31 cellular contexts compared by ENCODE assay signal in the genomic region with DNA sequence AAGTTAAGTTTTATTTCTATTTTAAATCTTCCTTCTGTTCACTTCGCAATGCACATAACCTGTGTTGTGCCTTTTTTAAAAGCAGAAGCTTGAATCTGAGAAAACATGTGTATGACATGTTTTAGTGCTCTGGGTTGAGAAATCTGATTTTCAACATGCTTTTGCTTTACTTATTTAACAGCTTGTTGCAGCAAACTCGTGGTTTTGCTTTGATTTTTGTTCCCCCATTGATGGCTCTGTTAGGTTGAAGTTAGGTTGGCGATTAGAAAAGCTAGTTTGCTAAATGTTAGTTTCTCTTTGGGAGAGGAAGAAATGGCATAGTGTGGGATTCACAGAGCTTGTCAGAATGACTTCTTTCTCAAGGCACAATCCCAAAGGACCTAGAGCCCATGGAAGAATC.
DNase-seq lines count a peak whose midpoint lies in the region; ATAC-seq, FAIRE-seq and TF ChIP-seq lines count a peak whose summit lies in the region.
"Had no signal": no experiment of that assay in that cellular context is flagged by ENCODE, and none has a peak within 500 bp of the region (broad histone marks: within the 10 kb centered on the region; RNA-seq: fewer than 3 reads in every experiment).

No MANE protein-coding gene starts in this region.

- peaks cover 37% of the 10 kb centered on the region for H3K4me1 ChIP-seq in GM23248 (ENCODE audit: insufficient read depth)
- H3K4me1 ChIP-seq in astrocyte (ENCODE audit: insufficient read depth, low read length) = peaks cover 53% of the 10 kb centered on the region
- no peaks in the 10 kb centered on the region for H3K4me1 ChIP-seq in naive thymus-derived CD4-positive, alpha-beta T cell (ENCODE audit: control insufficient read depth in 2 of 2, insufficient read depth in 2 of 2, low read length in 2 of 2)
- H3K4me1 ChIP-seq: colonic mucosa had no signal

- H3K27me3 ChIP-seq in GM23248 (replicated peaks; ENCODE audit: insufficient read depth) = no peaks in the 10 kb centered on the region
- no peaks in the 10 kb centered on the region for H3K27me3 ChIP-seq in astrocyte (ENCODE audit: insufficient read depth, low read length)
- H3K27me3 ChIP-seq in naive thymus-derived CD4-positive, alpha-beta T cell (ENCODE audit: control insufficient read depth in 2 of 2, insufficient read depth in 2 of 2, low read length in 2 of 2) = no peaks in the 10 kb centered on the region
- H3K27me3 ChIP-seq: colonic mucosa, foreskin keratinocyte, neutrophil had no signal

- no peaks in the 10 kb centered on the region for H3K9me2 ChIP-seq in GM23248 (ENCODE audit: insufficient read depth)

- peak overlapping the region; percentile 21 for H3K4me2 ChIP-seq in GM23248 (ENCODE audit: unreplicated experiment)
- H3K4me2 ChIP-seq in astrocyte (ENCODE audit: low read length) = peak overlapping the region; percentile 14

- no peak overlapping the region for H3K4me3 Mint-ChIP-seq in astrocyte (ENCODE audit: unreplicated experiment)
- H3K4me3 Mint-ChIP-seq in naive thymus-derived CD4-positive, alpha-beta T cell = no peak overlapping the region
- no peak overlapping the region for H3K4me3 Mint-ChIP-seq in MCF 10A (ENCODE audit: unreplicated experiment)
- H3K4me3 Mint-ChIP-seq: type B pancreatic cell had no signal

- peaks cover 52% of the 10 kb centered on the region for H3K4me1 Mint-ChIP-seq in astrocyte (ENCODE audit: low read depth, unreplicated experiment)
- H3K4me1 Mint-ChIP-seq in naive thymus-derived CD4-positive, alpha-beta T cell = peaks cover 5 to 33% (median 20%) of the 10 kb centered on the region in 7 donors
- peaks cover 23% of the 10 kb centered on the region for H3K4me1 Mint-ChIP-seq in MCF 10A (ENCODE audit: insufficient read depth, unreplicated experiment)

- H3K36me3 ChIP-seq in GM23248 (ENCODE audit: low read depth) (no peaks in the 10 kb centered on the region), astrocyte (ENCODE audit: insufficient read depth, low read length) (peaks cover 4% of the 10 kb centered on the region)
- H3K36me3 ChIP-seq in naive thymus-derived CD4-positive, alpha-beta T cell (ENCODE audit: control insufficient read depth in 2 of 3, insufficient read depth in 3 of 3, low read length in 3 of 3) = peaks cover 0 to 49% (median 4%) of the 10 kb centered on the region in 3 experiments

- H3K9me3 Mint-ChIP-seq in astrocyte (ENCODE audit: unreplicated experiment) (no peaks in the 10 kb centered on the region), MCF 10A (ENCODE audit: unreplicated experiment) (no peaks in the 10 kb centered on the region)
- no peaks in the 10 kb centered on the region for H3K9me3 Mint-ChIP-seq in naive thymus-derived CD4-positive, alpha-beta T cell
- H3K9me3 Mint-ChIP-seq: type B pancreatic cell had no signal

- H4K20me1 ChIP-seq in GM23248 (ENCODE audit: insufficient read depth) (no peaks in the 10 kb centered on the region), astrocyte (ENCODE audit: insufficient read depth, low read length) (no peaks in the 10 kb centered on the region)

- no peaks in the 10 kb centered on the region for H3K9me3 ChIP-seq in GM23248 (ENCODE audit: low read depth)
- H3K9me3 ChIP-seq in astrocyte (ENCODE audit: insufficient read depth, low read depth, low read length) = no peaks in the 10 kb centered on the region
- H3K9me3 ChIP-seq in naive thymus-derived CD4-positive, alpha-beta T cell (ENCODE audit: control insufficient read depth in 2 of 3, low read length in 3 of 3) = no peaks in the 10 kb centered on the region
- H3K9me3 ChIP-seq: colonic mucosa, neutrophil had no signal

- CTCF ChIA-PET in naive thymus-derived CD4-positive, alpha-beta T cell (lab: Charles Lee) = interaction anchor here (0.7 kb wide), 1 partner anchor 11 kb away, joined by 4 read pairs; no protein-coding TSS in a partner anchor
- CTCF ChIA-PET in MCF 10A (lab: Yijun Ruan, JAX) = no interaction called here

- peaks cover 49% of the 10 kb centered on the region for H3F3A ChIP-seq in GM23248 (ENCODE audit: insufficient read depth)

- no TSS peak for BruUV-seq in MCF 10A (replicated peaks; lab: Mats Ljungman, UMichigan)

- H2AFZ ChIP-seq in GM23248 (no peak overlapping the region), astrocyte (ENCODE audit: low read depth, low read length) (no peak overlapping the region)

- POLR2A ChIA-PET in naive thymus-derived CD4-positive, alpha-beta T cell (lab: Charles Lee) = interaction anchor here (0.5 to 0.6 kb wide), 2 partner anchors 23 to 449 kb away, joined by 3 read pairs; no protein-coding TSS in a partner anchor
- POLR2A ChIA-PET in MCF 10A (lab: Yijun Ruan, JAX) = interaction anchor here (1.0 kb wide), 1 partner anchor 20 kb away, joined by 5 read pairs; no protein-coding TSS in a partner anchor

- H3K27ac Mint-ChIP-seq in astrocyte (ENCODE audit: unreplicated experiment) = peak overlapping the region; percentile 51
- H3K27ac Mint-ChIP-seq in naive thymus-derived CD4-positive, alpha-beta T cell = peak overlapping the region in 5 of 9 donors; percentile 6 to 77 (median 17)
- H3K27ac Mint-ChIP-seq in MCF 10A (ENCODE audit: low read depth, unreplicated experiment) = no peak overlapping the region
- H3K27ac Mint-ChIP-seq: type B pancreatic cell had no signal

- ATAC-seq in naive thymus-derived CD4-positive, alpha-beta T cell = no peak
- ATAC-seq in GM19351 (IDR thresholded peaks at IDR 0.05; ENCODE audit: unreplicated experiment) = no peak
- ATAC-seq: foreskin keratinocyte, left ventricle myocardium superior, right cardiac atrium had no signal

- 69 to 70% methylated on average over 3 of the region's 3 CpGs for WGBS in GM23248 (ENCODE audit: low coverage in 1 of 2, low lambda C conversion rate in 2 of 2, missing lambda C conversion rate in 2 of 2), 2 experiments

- intact Hi-C loops in naive thymus-derived CD4-positive, alpha-beta T cell (cut with micrococcal nuclease) = no loop called here
- intact Hi-C loops in MCF 10A (cut with micrococcal nuclease) = no loop called here

- no peak for FAIRE-seq in astrocyte (lab: Jason Lieb, UNC)
- FAIRE-seq: kidney had no signal

- H3K9ac ChIP-seq in GM23248 (peak overlapping the region; percentile 9; the same call in 1 of the 2 replicates), astrocyte (ENCODE audit: low read length) (peak overlapping the region; percentile 35)

- in situ Hi-C loops in GM23248 (cut with MboI) = no loop called here

- DNase-seq in AG10803 (ENCODE audit: low read depth) (peak; percentile 18), GM23248 (no peak), astrocyte (ENCODE audit: low read depth) (no peak), NCI-H1105 (lab: John Stamatoyannopoulos, UW) (no peak), MCF 10A (ENCODE audit: unreplicated experiment) (no peak)
- no peak for DNase-seq in naive thymus-derived CD4-positive, alpha-beta T cell
- DNase-seq in effector CD4-positive, alpha-beta T cell = no peak
- DNase-seq: activated CD4-positive, alpha-beta T cell treated with anti-CD3 and anti-CD28 coated beads, Interleukin-2, amount 50 U/mL, for 48 hours; activated CD4-positive, CD25-positive, alpha-beta regulatory T cell treated with anti-CD3 and anti-CD28 coated beads, Interleukin-2, amount 50 U/mL, for 72 hours; activated CD8-positive, alpha-beta memory T cell treated with anti-CD3 and anti-CD28 coated beads, Interleukin-2, amount 50 U/mL, for 4 hours; activated naive CD4-positive, alpha-beta T cell treated with Interleukin-2 at 50 U/mL for 16 hours; aorta; C1 segment of cervical spinal cord; Calu3; colonic mucosa; effector CD8-positive, alpha-beta T cell; foreskin keratinocyte; head of caudate nucleus; kidney; left ventricle myocardium superior; NCI-H1048; NCI-H1694; NCI-H446; NCI-H748 treated with DMSO at 0.1 percent for 48 hours; right cardiac atrium; Right ventricle myocardium superior; stimulated activated CD4-positive, alpha-beta T cell treated with anti-CD3 and anti-CD28 coated beads, Interleukin-4, amount 100 ng/mL, for 24 hours had no signal

- H3K79me2 ChIP-seq in GM23248 (ENCODE audit: insufficient read depth) (peaks cover 5% of the 10 kb centered on the region; the same call in 1 of the 2 replicates), astrocyte (ENCODE audit: insufficient read depth, low read length) (no peaks in the 10 kb centered on the region)

- no peak overlapping the region for H3K4me3 ChIP-seq in AG10803 (ENCODE audit: low read length)
- H3K4me3 ChIP-seq in GM23248 = no peak overlapping the region
- H3K4me3 ChIP-seq in astrocyte (ENCODE audit: insufficient read depth, low read depth, low read length) = no peak overlapping the region
- no peak overlapping the region for H3K4me3 ChIP-seq in naive thymus-derived CD4-positive, alpha-beta T cell (ENCODE audit: low read length)
- H3K4me3 ChIP-seq: colonic mucosa had no signal

- H3K27me3 Mint-ChIP-seq in astrocyte (ENCODE audit: low read depth, unreplicated experiment) = no peaks in the 10 kb centered on the region
- no peaks in the 10 kb centered on the region for H3K27me3 Mint-ChIP-seq in naive thymus-derived CD4-positive, alpha-beta T cell
- H3K27me3 Mint-ChIP-seq in MCF 10A (ENCODE audit: insufficient read depth, unreplicated experiment) = no peaks in the 10 kb centered on the region
- H3K27me3 Mint-ChIP-seq: type B pancreatic cell had no signal

- no peak for TF ChIP-seq CTCF in AG10803 (conservative IDR thresholded peaks at IDR 0.05; ENCODE audit: low read length)
- no peak for TF ChIP-seq CTCF in astrocyte (IDR thresholded peaks at IDR 0.05; ENCODE audit: insufficient read depth, low read depth, low read length)
- TF ChIP-seq CTCF in MCF 10A (IDR thresholded peaks at IDR 0.05; ENCODE audit: unreplicated experiment) = no peak

- H3K36me3 Mint-ChIP-seq in astrocyte (ENCODE audit: low read depth, unreplicated experiment) (peaks cover 16% of the 10 kb centered on the region), MCF 10A (ENCODE audit: insufficient read depth, unreplicated experiment) (peaks cover 35% of the 10 kb centered on the region)
- H3K36me3 Mint-ChIP-seq in naive thymus-derived CD4-positive, alpha-beta T cell = peaks cover 4 to 61% (median 26%) of the 10 kb centered on the region in 5 donors

- H3K27ac ChIP-seq in GM23248 (peak overlapping the region; percentile 47), astrocyte (ENCODE audit: low read depth, low read length) (peak overlapping the region; percentile 99)
- H3K27ac ChIP-seq in naive thymus-derived CD4-positive, alpha-beta T cell (ENCODE audit: low read depth, low read length) = no peak overlapping the region
- H3K27ac ChIP-seq: colonic mucosa, foreskin keratinocyte, HL-60 had no signal
